In genomic region chr1:46413596-46413985, GRCh38 we compare ENCODE assay signal across 8 cellular contexts. TPM values are rescaled to one million over a fixed set of nuclear protein-coding genes. Genes with fewer than 3 reads are reported as not detected.
DNase-seq lines count a peak whose midpoint lies in the region; TF ChIP-seq lines count a peak whose summit lies in the region.

No MANE protein-coding gene starts in this region.

- H3K9me3 Mint-ChIP-seq in activated naive CD4-positive, alpha-beta T cell treated with anti-CD3 and anti-CD28 coated beads for 36 hours, result no peaks in the 10 kb centered on the region
- H3K9me3 Mint-ChIP-seq in nephron progenitor cell, result no peaks in the 10 kb centered on the region

- H3K27me3 Mint-ChIP-seq in activated naive CD4-positive, alpha-beta T cell treated with anti-CD3 and anti-CD28 coated beads for 36 hours (ENCODE audit: low read depth), result no peaks in the 10 kb centered on the region
- peaks cover 17% of the 10 kb centered on the region for H3K27me3 Mint-ChIP-seq in nephron progenitor cell (ENCODE audit: low read depth, poor library complexity)

- H3K4me1 Mint-ChIP-seq in activated naive CD4-positive, alpha-beta T cell treated with anti-CD3 and anti-CD28 coated beads for 36 hours (ENCODE audit: low read depth), result no peaks in the 10 kb centered on the region
- peaks cover 21% of the 10 kb centered on the region for H3K4me1 Mint-ChIP-seq in nephron progenitor cell

- DNase-seq in activated naive CD4-positive, alpha-beta T cell treated with anti-CD3 and anti-CD28 coated beads for 36 hours, result peak; percentile 28
- DNase-seq in activated naive CD4-positive, alpha-beta T cell treated with anti-CD3 and anti-CD28 coated beads, Interleukin-2, amount 50 U/mL, for 16 hours, result no peak
- DNase-seq in Kasumi-1 (lab: John Stamatoyannopoulos, UW) (peak; percentile 56 to 71), amniotic epithelial cell (ENCODE audit: low read depth) (peak; percentile 9), nephron progenitor cell (peak; percentile 50), DMS153 treated with DMSO at 0.1 percent for 48 hours (lab: John Stamatoyannopoulos, UW; ENCODE audit: unreplicated experiment) (no peak), ureter (ENCODE audit: low spot score) (no peak), NCI-H446 (lab: John Stamatoyannopoulos, UW) (no peak)

- no peak overlapping the region for H3K27ac Mint-ChIP-seq in activated naive CD4-positive, alpha-beta T cell treated with anti-CD3 and anti-CD28 coated beads for 36 hours
- H3K27ac Mint-ChIP-seq in nephron progenitor cell, result no peak overlapping the region

- no peaks in the 10 kb centered on the region for H3K36me3 Mint-ChIP-seq in activated naive CD4-positive, alpha-beta T cell treated with anti-CD3 and anti-CD28 coated beads for 36 hours (ENCODE audit: low read depth)
- H3K36me3 Mint-ChIP-seq in nephron progenitor cell (ENCODE audit: low read depth), result no peaks in the 10 kb centered on the region

- CTCF ChIA-PET in activated naive CD4-positive, alpha-beta T cell treated with anti-CD3 and anti-CD28 coated beads for 36 hours (lab: Charles Lee), result interaction anchor here (1.4 kb wide), 1 partner anchor 17 kb away, joined by 3 read pairs; no protein-coding TSS in a partner anchor

- H3K4me3 Mint-ChIP-seq in activated naive CD4-positive, alpha-beta T cell treated with anti-CD3 and anti-CD28 coated beads for 36 hours, result no peak overlapping the region
- H3K4me3 Mint-ChIP-seq in nephron progenitor cell, result no peak overlapping the region

- TF ChIP-seq CTCF in nephron progenitor cell (IDR thresholded peaks at IDR 0.05), result peak; percentile 46

- intact Hi-C loops in activated naive CD4-positive, alpha-beta T cell treated with anti-CD3 and anti-CD28 coated beads for 36 hours (cut with micrococcal nuclease), result no loop called here

RNA-seq across cellular contexts. Expression of gene FAAH, which starts 19.5 kb away (rescaled TPM):
- total RNA-seq in activated naive CD4-positive, alpha-beta T cell treated with anti-CD3 and anti-CD28 coated beads for 36 hours, result 1 to 10 TPM; 3.8 to 4.8 TPM
- total RNA-seq in ureter, result 62.9 TPM

Comparison
In these comparisons a context has a peak if more than half of its experiments do, and no peak if none do; other contexts are left out.
1. DNase-seq: peak in activated naive CD4-positive, alpha-beta T cell treated with anti-CD3 and anti-CD28 coated beads for 36 hours (single experiment), Kasumi-1 (2 of 2), amniotic epithelial cell (single experiment) and nephron progenitor cell (single experiment); none in activated naive CD4-positive, alpha-beta T cell treated with anti-CD3 and anti-CD28 coated beads, Interleukin-2, amount 50 U/mL, for 16 hours (single experiment), DMS153 treated with DMSO at 0.1 percent for 48 hours (single experiment), ureter (single experiment) and NCI-H446 (0 of 2).
2. RNA of gene FAAH, which starts 19.5 kb away (total RNA-seq): 62.9 TPM in ureter (single experiment); 3.8 to 4.8 TPM in activated naive CD4-positive, alpha-beta T cell treated with anti-CD3 and anti-CD28 coated beads for 36 hours; every median in the first group is over 10 times any median in the second.